Comparison of ENCODE assay signal across 1 cellular context in genomic region chr11:64185323-64186204, GRCh38.
A peak's percentile ranks its signal among the peaks of the same experiment; 100 is the strongest.
TF ChIP-seq lines count a peak whose summit lies in the region.

TSS of gene STIP1 (plus strand) at chr11:64186171. CDS start at chr11:64186262, 91 bp downstream.

TF ChIP-seq in HepG2, 621 proteins besides CTCF, POLR2A, EP300 and RAD21 (continued from another document and continues in another):
- TF ChIP-seq TCF7 (IDR thresholded peaks at IDR 0.05; ENCODE audit: low read depth) (no peak), ZNF468 (CRISPR knock-in tag; IDR thresholded peaks at IDR 0.05) (0 out of 2 replicates have a peak, but pooled peaks have one; percentile 64), NR3C1 (CRISPR knock-in tag; IDR thresholded peaks at IDR 0.05) (no peak), ZFP37 (CRISPR knock-in tag; IDR thresholded peaks at IDR 0.05; ENCODE audit: borderline replicate concordance) (peak; percentile 60; the same call in 1 of the 2 replicates), ZFP36L1 (CRISPR knock-in tag; IDR thresholded peaks at IDR 0.05) (peak; percentile 46; the same call in 1 of the 2 replicates), ZNF256 (CRISPR knock-in tag; conservative IDR thresholded peaks at IDR 0.05) (0 out of 2 replicates have a peak, but pooled peaks have one; percentile 22), PHF21A (CRISPR knock-in tag; IDR thresholded peaks at IDR 0.05) (peak; percentile 94), ZBTB20 (CRISPR knock-in tag; IDR thresholded peaks at IDR 0.05; ENCODE audit: borderline replicate concordance, low read depth) (peak; percentile 79; the same call in 1 of the 2 replicates), RBM22 (optimal IDR thresholded peaks at IDR 0.05; ENCODE audit: low read length) (no peak), JDP2 (CRISPR knock-in tag; IDR thresholded peaks at IDR 0.05; ENCODE audit: borderline replicate concordance) (no peak), ZBTB7A (CRISPR knock-in tag; IDR thresholded peaks at IDR 0.05) (no peak), FIP1L1 (IDR thresholded peaks at IDR 0.05; ENCODE audit: borderline replicate concordance, insufficient read depth, low read depth, low read length) (no peak), SRSF4 (IDR thresholded peaks at IDR 0.05; ENCODE audit: low read depth, low read length, poor library complexity, severe bottlenecking) (no peak), SCMH1 (CRISPR knock-in tag; IDR thresholded peaks at IDR 0.05; ENCODE audit: borderline replicate concordance) (no peak), PAWR (CRISPR knock-in tag; IDR thresholded peaks at IDR 0.05; ENCODE audit: borderline replicate concordance) (no peak), NFATC3 (CRISPR knock-in tag; IDR thresholded peaks at IDR 0.05) (peak; percentile 100), GLMP (CRISPR knock-in tag; IDR thresholded peaks at IDR 0.05; ENCODE audit: borderline replicate concordance) (no peak), HCFC1 (IDR thresholded peaks at IDR 0.05; ENCODE audit: low read depth, low read length) (no peak), KLF13 (CRISPR knock-in tag; IDR thresholded peaks at IDR 0.05) (no peak), ZNF292 (CRISPR knock-in tag; IDR thresholded peaks at IDR 0.05; ENCODE audit: borderline replicate concordance, low read depth) (no peak; the same call in none of the 2 replicates), ATAD3A (CRISPR knock-in tag; IDR thresholded peaks at IDR 0.05) (peak; percentile 75; the same call in 1 of the 2 replicates), CBX1 (IDR thresholded peaks at IDR 0.05; ENCODE audit: low read depth) (no peak), NRL (CRISPR knock-in tag; IDR thresholded peaks at IDR 0.05; ENCODE audit: borderline replicate concordance) (peak; percentile 99), ZNF337 (CRISPR knock-in tag; IDR thresholded peaks at IDR 0.05; ENCODE audit: borderline replicate concordance, low read depth) (peak; percentile 98), ZNF34 (CRISPR knock-in tag; IDR thresholded peaks at IDR 0.05; ENCODE audit: borderline replicate concordance) (peak; percentile 94; the same call in 1 of the 2 replicates), CHD2 (IDR thresholded peaks at IDR 0.05; ENCODE audit: low read depth, low read length) (peak; percentile 67; the same call in 1 of the 2 replicates), TFDP2 (CRISPR knock-in tag; IDR thresholded peaks at IDR 0.05) (peak; percentile 85), MAFG (CRISPR knock-in tag; IDR thresholded peaks at IDR 0.05) (no peak), CCAR2 (optimal IDR thresholded peaks at IDR 0.05; ENCODE audit: low read depth, low read length) (no peak), NR2C2 (CRISPR knock-in tag; IDR thresholded peaks at IDR 0.05; ENCODE audit: borderline replicate concordance) (peak; percentile 63; the same call in 1 of the 2 replicates), ZNF773 (CRISPR knock-in tag; IDR thresholded peaks at IDR 0.05; ENCODE audit: borderline replicate concordance) (0 out of 2 replicates have a peak, but pooled peaks have one; percentile 47), RELA (CRISPR knock-in tag; IDR thresholded peaks at IDR 0.05) (peak; percentile 37; the same call in 1 of the 2 replicates), ZFAT (CRISPR knock-in tag; conservative IDR thresholded peaks at IDR 0.05) (no peak), KLF15 (CRISPR knock-in tag; IDR thresholded peaks at IDR 0.05; ENCODE audit: borderline replicate concordance) (peak; percentile 95), ZNF709 (CRISPR knock-in tag; IDR thresholded peaks at IDR 0.05) (peak; percentile 95), AGO1 (IDR thresholded peaks at IDR 0.05; ENCODE audit: low read depth, low read length, poor library complexity, severe bottlenecking) (peak; percentile 47), EHMT2 (IDR thresholded peaks at IDR 0.05; ENCODE audit: borderline replicate concordance, low read depth, low read length) (no peak), RCOR2 (CRISPR knock-in tag; IDR thresholded peaks at IDR 0.05) (no peak), HMGXB4 (CRISPR knock-in tag; IDR thresholded peaks at IDR 0.05; ENCODE audit: borderline replicate concordance in 1 of 2, low read depth in 1 of 2) (peak; percentile 31 to 83; a peak in 3 of 4 replicates), PRMT3 (CRISPR knock-in tag; IDR thresholded peaks at IDR 0.05; ENCODE audit: borderline replicate concordance, low read depth) (no peak), EEA1 (CRISPR knock-in tag; IDR thresholded peaks at IDR 0.05; ENCODE audit: borderline replicate concordance) (peak; percentile 38; the same call in 1 of the 2 replicates), NFKB2 (CRISPR knock-in tag; IDR thresholded peaks at IDR 0.05; ENCODE audit: borderline replicate concordance) (peak; percentile 99; the same call in 1 of the 2 replicates), GZF1 (CRISPR knock-in tag; IDR thresholded peaks at IDR 0.05) (0 out of 2 replicates have a peak, but pooled peaks have one; percentile 55), ZBTB8A (CRISPR knock-in tag; IDR thresholded peaks at IDR 0.05; ENCODE audit: borderline replicate concordance, low read depth) (peak; percentile 81; the same call in 1 of the 2 replicates), ZNF18 (CRISPR knock-in tag; IDR thresholded peaks at IDR 0.05; ENCODE audit: insufficient replicate concordance) (peak; percentile 92), ZBTB37 (CRISPR knock-in tag; IDR thresholded peaks at IDR 0.05) (0 out of 2 replicates have a peak, but pooled peaks have one; percentile 36), SRY (CRISPR knock-in tag; IDR thresholded peaks at IDR 0.05) (peak; percentile 100), CENPT (CRISPR knock-in tag; IDR thresholded peaks at IDR 0.05; ENCODE audit: low read depth) (peak; percentile 88; the same call in 1 of the 2 replicates), SIN3A (IDR thresholded peaks at IDR 0.05; ENCODE audit: borderline replicate concordance, low read depth, low read length) (0 out of 2 replicates have a peak, but pooled peaks have one; percentile 16), SP140L (CRISPR knock-in tag; IDR thresholded peaks at IDR 0.05; ENCODE audit: borderline replicate concordance) (peak; percentile 31; the same call in 1 of the 2 replicates), AKAP8 (CRISPR knock-in tag; IDR thresholded peaks at IDR 0.05) (no peak), XBP1 (CRISPR knock-in tag; IDR thresholded peaks at IDR 0.05) (no peak; the same call in 1 of the 2 replicates), TBX2 (CRISPR knock-in tag; IDR thresholded peaks at IDR 0.05; ENCODE audit: borderline replicate concordance) (peak; percentile 95), KLF12 (CRISPR knock-in tag; IDR thresholded peaks at IDR 0.05; ENCODE audit: borderline replicate concordance) (peak; percentile 83), ZNF740 (CRISPR knock-in tag; IDR thresholded peaks at IDR 0.05) (peak; percentile 48; the same call in 1 of the 2 replicates), ZNF687 (CRISPR knock-in tag; IDR thresholded peaks at IDR 0.05) (peak; percentile 100), ZEB1 (IDR thresholded peaks at IDR 0.05; ENCODE audit: insufficient replicate concordance, low read depth) (no peak), ZNF503 (CRISPR knock-in tag; IDR thresholded peaks at IDR 0.05) (peak; percentile 36; the same call in 1 of the 2 replicates)
